In genomic region chr1:214670098-214670497, GRCh38 we compare ENCODE assay signal across 16 cellular contexts.
A peak's percentile ranks its signal among the peaks of the same experiment; 100 is the strongest.
DNase-seq lines count a peak whose midpoint lies in the region; ATAC-seq and TF ChIP-seq lines count a peak whose summit lies in the region.
"Had no signal": no experiment of that assay in that cellular context is flagged by ENCODE, and none has a peak within 500 bp of the region (broad histone marks: within the 10 kb centered on the region; RNA-seq: fewer than 3 reads in every experiment).

No MANE protein-coding gene starts in this region.

- no peaks in the 10 kb centered on the region; the same call in 1 of the 2 replicates for H3K9me3 ChIP-seq in BE2C

- no peaks in the 10 kb centered on the region for H3K27me3 ChIP-seq in BE2C

- DNase-seq in BE2C (peak; percentile 56), NCI-H226 (peak; percentile 32), fibroblast of mammary gland (ENCODE audit: low read depth) (peak; percentile 57), NCI-H2196 treated with DMSO at 0.1 percent for 48 hours (lab: John Stamatoyannopoulos, UW; ENCODE audit: unreplicated experiment) (no peak)
- DNase-seq: activated CD4-positive, alpha-beta T cell treated with anti-CD3 and anti-CD28 coated beads, Interleukin-2, amount 50 U/mL, for 1 hour; activated effector memory CD4-positive, alpha-beta T cell treated with Interleukin-2 at 50 U/mL for 16 hours; NCI-H1105; stimulated activated CD4-positive, alpha-beta T cell treated with anti-CD3 and anti-CD28 coated beads, Interleukin-4, amount 100 ng/mL, for 24 hours; stimulated activated naive CD8-positive, alpha-beta T cell treated with anti-CD3 and anti-CD28 coated beads, Interleukin-15, Interleukin-2, amounts not matched to agents 100 U/mL and 50 U/mL, for 24 hours had no signal

- H3K4me3 ChIP-seq in BE2C (ENCODE audit: low read depth, low read length) = no peak overlapping the region
- no peak overlapping the region for H3K4me3 ChIP-seq in fibroblast of mammary gland (ENCODE audit: control insufficient read depth, low read depth, low read length)

- peaks cover 38% of the 10 kb centered on the region for H3K36me3 ChIP-seq in BE2C

- peaks cover 44% of the 10 kb centered on the region for H3K36me3 Mint-ChIP-seq in nephron (ENCODE audit: low read depth)

- H3K4me1 ChIP-seq in BE2C = no peaks in the 10 kb centered on the region

- no peaks in the 10 kb centered on the region for H3K27me3 Mint-ChIP-seq in nephron (ENCODE audit: low read depth)

- H3K4me1 Mint-ChIP-seq in nephron = peaks cover 18% of the 10 kb centered on the region
- H3K4me1 Mint-ChIP-seq: CD14-positive monocyte had no signal

- H3K9me3 Mint-ChIP-seq in nephron = peaks cover 16% of the 10 kb centered on the region
- H3K9me3 Mint-ChIP-seq: T-helper 1 cell treated with Interleukin-12 subunit alpha and Interleukin-12 subunit beta and Interleukin-4 antibody, amounts not matched to agents 30 μg/mL and 1 μg/mL, for 36 hours had no signal

- H3K27ac Mint-ChIP-seq in nephron = peak overlapping the region; percentile 19 to 44 (median 31)
- H3K27ac Mint-ChIP-seq: T-helper 1 cell treated with Interleukin-12 subunit alpha and Interleukin-12 subunit beta and Interleukin-4 antibody, amounts not matched to agents 30 μg/mL and 1 μg/mL, for 36 hours had no signal

- no peak for TF ChIP-seq CTCF in BE2C (IDR thresholded peaks at IDR 0.05; ENCODE audit: low read depth, low read length)
- TF ChIP-seq CTCF in fibroblast of mammary gland (conservative IDR thresholded peaks at IDR 0.05; ENCODE audit: control insufficient read depth, insufficient read depth, low read depth, low read length) = no peak
- TF ChIP-seq CTCF in nephron (IDR thresholded peaks at IDR 0.05; ENCODE audit: unreplicated experiment in 3 of 3) = no peak

- no peak for ATAC-seq in HG03460 (IDR thresholded peaks at IDR 0.05; ENCODE audit: unreplicated experiment)
- no peak for ATAC-seq in GM19351 (IDR thresholded peaks at IDR 0.05; ENCODE audit: unreplicated experiment)
- no peak for ATAC-seq in HG03045 (IDR thresholded peaks at IDR 0.05; ENCODE audit: unreplicated experiment)
- ATAC-seq: left lobe of liver; stimulated activated naive CD8-positive, alpha-beta T cell treated with anti-CD3 and anti-CD28 coated beads, Interleukin-15, Interleukin-2, amounts not matched to agents 100 U/mL and 50 U/mL, for 24 hours had no signal

- H3K4me3 Mint-ChIP-seq in nephron = no peak overlapping the region
- H3K4me3 Mint-ChIP-seq: CD14-positive monocyte; T-helper 1 cell treated with Interleukin-12 subunit alpha and Interleukin-12 subunit beta and Interleukin-4 antibody, amounts not matched to agents 30 μg/mL and 1 μg/mL, for 36 hours had no signal
